In the genomic region with DNA sequence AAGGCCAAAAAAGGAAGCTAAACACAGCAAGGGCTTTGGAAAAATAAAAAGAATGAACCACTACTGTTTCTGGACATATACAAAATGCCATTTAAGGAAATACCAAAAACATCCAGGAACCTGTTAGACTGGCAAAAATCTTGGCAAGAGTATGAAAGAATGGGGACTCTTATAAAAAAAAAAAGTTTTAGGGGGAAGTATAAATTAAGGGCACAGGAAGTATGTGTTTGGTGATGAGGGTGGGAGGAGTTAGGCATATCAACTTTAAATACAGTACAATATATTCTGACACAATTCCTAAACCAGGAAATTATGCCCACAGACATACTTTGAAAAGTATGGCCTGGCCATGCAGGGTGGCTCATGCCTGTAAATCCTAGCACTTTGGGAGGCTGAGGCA, we compare ENCODE assay signal across 14 cellular contexts.
DNase-seq lines count a peak whose midpoint lies in the region; ATAC-seq lines count a peak whose summit lies in the region.
"Had no signal": no experiment of that assay in that cellular context is flagged by ENCODE, and none has a peak within 500 bp of the region (broad histone marks: within the 10 kb centered on the region; RNA-seq: fewer than 3 reads in every experiment).

No MANE protein-coding gene starts in this region.

- no peaks in the 10 kb centered on the region for H3K9me3 Mint-ChIP-seq in activated naive CD4-positive, alpha-beta T cell treated with anti-CD3 and anti-CD28 coated beads for 36 hours
- no peaks in the 10 kb centered on the region for H3K9me3 Mint-ChIP-seq in central memory CD8-positive, alpha-beta T cell
- no peaks in the 10 kb centered on the region for H3K9me3 Mint-ChIP-seq in stimulated activated naive CD8-positive, alpha-beta T cell treated with anti-CD3 and anti-CD28 coated beads, Interleukin-15, amount 100 ng/mL, for 72 hours

- in situ Hi-C loops in KBM-7 (cut with MboI; ENCODE audit: low pct_unique_long_range_greater_than_20kb, low sequenced_read_pairs): no loop called here

- H3K27ac Mint-ChIP-seq in activated naive CD4-positive, alpha-beta T cell treated with anti-CD3 and anti-CD28 coated beads for 36 hours: peak overlapping the region; percentile 48
- peak overlapping the region; percentile 71 for H3K27ac Mint-ChIP-seq in central memory CD8-positive, alpha-beta T cell (ENCODE audit: low read depth)
- peak overlapping the region; percentile 81 to 86 for H3K27ac Mint-ChIP-seq in stimulated activated naive CD8-positive, alpha-beta T cell treated with anti-CD3 and anti-CD28 coated beads, Interleukin-15, amount 100 ng/mL, for 72 hours

- H3K4me1 Mint-ChIP-seq in activated naive CD4-positive, alpha-beta T cell treated with anti-CD3 and anti-CD28 coated beads for 36 hours (ENCODE audit: low read depth): peaks cover 34% of the 10 kb centered on the region
- peaks cover 15% of the 10 kb centered on the region for H3K4me1 Mint-ChIP-seq in central memory CD8-positive, alpha-beta T cell
- peaks cover 35% of the 10 kb centered on the region for H3K4me1 Mint-ChIP-seq in stimulated activated naive CD8-positive, alpha-beta T cell treated with anti-CD3 and anti-CD28 coated beads, Interleukin-15, amount 100 ng/mL, for 72 hours

- H3K27me3 Mint-ChIP-seq in activated naive CD4-positive, alpha-beta T cell treated with anti-CD3 and anti-CD28 coated beads for 36 hours (ENCODE audit: low read depth): no peaks in the 10 kb centered on the region
- no peaks in the 10 kb centered on the region for H3K27me3 Mint-ChIP-seq in central memory CD8-positive, alpha-beta T cell
- no peaks in the 10 kb centered on the region for H3K27me3 Mint-ChIP-seq in stimulated activated naive CD8-positive, alpha-beta T cell treated with anti-CD3 and anti-CD28 coated beads, Interleukin-15, amount 100 ng/mL, for 72 hours

- no peak overlapping the region for H3K4me3 Mint-ChIP-seq in activated naive CD4-positive, alpha-beta T cell treated with anti-CD3 and anti-CD28 coated beads for 36 hours
- no peak overlapping the region for H3K4me3 Mint-ChIP-seq in central memory CD8-positive, alpha-beta T cell
- H3K4me3 Mint-ChIP-seq in stimulated activated naive CD8-positive, alpha-beta T cell treated with anti-CD3 and anti-CD28 coated beads, Interleukin-15, amount 100 ng/mL, for 72 hours: peak overlapping the region in 1 of 2 donors; percentile 0

- CTCF ChIA-PET in activated naive CD4-positive, alpha-beta T cell treated with anti-CD3 and anti-CD28 coated beads for 36 hours (lab: Charles Lee): interaction anchor here (0.8 kb wide), 1 partner anchor 20 kb away, joined by 3 read pairs; no protein-coding TSS in a partner anchor

- no peak for ATAC-seq in central memory CD8-positive, alpha-beta T cell (replicated peaks; ENCODE audit: extremely low read depth, poor library complexity, severe bottlenecking)
- ATAC-seq in stimulated activated naive CD8-positive, alpha-beta T cell treated with anti-CD3 and anti-CD28 coated beads, Interleukin-15, amount 100 ng/mL, for 72 hours: no peak
- ATAC-seq: gastrocnemius medialis, mucosa of descending colon had no signal

- intact Hi-C loops in activated naive CD4-positive, alpha-beta T cell treated with anti-CD3 and anti-CD28 coated beads for 36 hours (cut with micrococcal nuclease): loop anchor here (2.0 kb wide), 2 partner anchors 35 to 47 kb away; no protein-coding TSS in a partner anchor

- H3K36me3 Mint-ChIP-seq in activated naive CD4-positive, alpha-beta T cell treated with anti-CD3 and anti-CD28 coated beads for 36 hours (ENCODE audit: low read depth): peaks cover 56% of the 10 kb centered on the region
- H3K36me3 Mint-ChIP-seq in central memory CD8-positive, alpha-beta T cell (ENCODE audit: insufficient read depth): peaks cover 78% of the 10 kb centered on the region

- DNase-seq in activated naive CD4-positive, alpha-beta T cell treated with anti-CD3 and anti-CD28 coated beads for 36 hours: no peak
- no peak for DNase-seq in activated naive CD4-positive, alpha-beta T cell treated with Interleukin-2 at 50 U/mL for 16 hours
- DNase-seq in KBM-7 (peak; percentile 15), cerebellar nuclear complex (lab: John Stamatoyannopoulos, UW) (no peak), anterior cingulate cortex (lab: John Stamatoyannopoulos, UW) (no peak), T1000 (lab: John Stamatoyannopoulos, UW) (no peak)
- DNase-seq in central memory CD8-positive, alpha-beta T cell (ENCODE audit: low spot score in 2 of 2): no peak
- no peak for DNase-seq in stimulated activated naive CD8-positive, alpha-beta T cell treated with anti-CD3 and anti-CD28 coated beads, Interleukin-15, amount 100 ng/mL, for 72 hours
- DNase-seq: gastrocnemius medialis, GDM1, mucosa of descending colon, NCI-H2029 treated with DMSO at 0.1 percent for 48 hours, posterior cingulate gyrus, Right ventricle myocardium superior had no signal
